Comparison of ENCODE assay signal across 11 cellular contexts in the genomic region with DNA sequence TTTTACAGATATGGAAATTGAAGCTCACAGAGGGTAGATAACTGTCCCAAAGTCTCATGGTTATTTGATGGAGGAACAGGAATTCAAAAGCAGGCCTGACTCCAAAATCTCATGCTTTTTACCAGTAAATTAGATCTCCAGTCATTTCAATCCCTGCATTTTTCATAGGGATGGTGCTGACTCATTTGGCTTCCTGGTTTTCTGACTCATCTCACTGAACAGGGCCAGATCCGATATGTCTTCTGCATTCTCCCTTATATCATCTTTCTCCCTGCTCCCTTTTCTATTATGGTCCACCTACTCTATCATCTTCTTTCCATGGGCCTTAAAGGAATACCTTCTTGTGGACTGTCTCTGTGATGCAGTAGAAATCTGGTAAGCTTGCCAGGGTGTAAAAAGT.
DNase-seq lines count a peak whose midpoint lies in the region; ATAC-seq, FAIRE-seq and TF ChIP-seq lines count a peak whose summit lies in the region.
"Had no signal": no experiment of that assay in that cellular context is flagged by ENCODE, and none has a peak within 500 bp of the region (broad histone marks: within the 10 kb centered on the region; RNA-seq: fewer than 3 reads in every experiment).

No MANE protein-coding gene starts in this region.

- no peak overlapping the region for H3K27ac ChIP-seq in esophagus muscularis mucosa (replicated peaks in 1 of 4)
- H3K27ac ChIP-seq: VCaP had no signal

- no peak for TF ChIP-seq EP300 in esophagus muscularis mucosa (IDR thresholded peaks at IDR 0.05)

- WGBS in esophagus muscularis mucosa = 33% methylated on average over 1 of the region's 1 CpG

- intact Hi-C loops in esophagus muscularis mucosa (cut with DNase I) = no loop called here

- no peaks in the 10 kb centered on the region for H3K36me3 ChIP-seq in esophagus muscularis mucosa

- ATAC-seq in GM19324 (IDR thresholded peaks at IDR 0.05; ENCODE audit: low FRiP score, unreplicated experiment) (no peak), HG02938 (IDR thresholded peaks at IDR 0.05; ENCODE audit: unreplicated experiment) (no peak)

- TF ChIP-seq POLR2A in esophagus muscularis mucosa (IDR thresholded peaks at IDR 0.05; ENCODE audit: low read depth) = no peak

- peaks cover 6 to 13% (median 10%) of the 10 kb centered on the region in 4 donors for H3K4me1 ChIP-seq in esophagus muscularis mucosa

- TF ChIP-seq CTCF in esophagus muscularis mucosa (IDR thresholded peaks at IDR 0.05) = no peak

- H3K9me3 ChIP-seq in esophagus muscularis mucosa = no peaks in the 10 kb centered on the region

- FAIRE-seq in RCC 7860 (lab: Jason Lieb, UNC) = peak; percentile 93

- no peaks in the 10 kb centered on the region for H3K27me3 ChIP-seq in esophagus muscularis mucosa

- H3K4me3 ChIP-seq in esophagus muscularis mucosa = no peak overlapping the region

- DNase-seq in DMS53 treated with DMSO at 0.1 percent for 48 hours (lab: John Stamatoyannopoulos, UW; ENCODE audit: unreplicated experiment) = peak; percentile 30
- DNase-seq in RCC 7860 (ENCODE audit: low spot score) = peak; percentile 73
- DNase-seq in esophagus muscularis mucosa (ENCODE audit: extremely low spot score) = peak; percentile 64
- peak; percentile 79 for DNase-seq in renal cortical epithelial cell (ENCODE audit: low read depth)
- DNase-seq in AML-193 (lab: John Stamatoyannopoulos, UW) = no peak
- no peak for DNase-seq in NCI-H2196 treated with DMSO at 0.1 percent for 48 hours (lab: John Stamatoyannopoulos, UW; ENCODE audit: unreplicated experiment)
- DNase-seq: activated naive CD4-positive, alpha-beta T cell; NCI-H510A treated with DMSO at 0.1 percent for 48 hours had no signal

Comparison
In these comparisons a context has a peak if more than half of its experiments do, and no peak if none do; other contexts are left out.
1. DNase-seq: peak in DMS53 treated with DMSO at 0.1 percent for 48 hours (single experiment), RCC 7860 (single experiment), esophagus muscularis mucosa (single experiment) and renal cortical epithelial cell (single experiment); none in AML-193 (0 of 2) and NCI-H2196 treated with DMSO at 0.1 percent for 48 hours (single experiment).